In genomic region chr5:60944904-60945759, GRCh38 we compare ENCODE assay signal across 8 cellular contexts. TPM values are rescaled to one million over a fixed set of nuclear protein-coding genes. Genes with fewer than 3 reads are reported as not detected.
DNase-seq lines count a peak whose midpoint lies in the region; ATAC-seq and TF ChIP-seq lines count a peak whose summit lies in the region.

A gene with protein sequence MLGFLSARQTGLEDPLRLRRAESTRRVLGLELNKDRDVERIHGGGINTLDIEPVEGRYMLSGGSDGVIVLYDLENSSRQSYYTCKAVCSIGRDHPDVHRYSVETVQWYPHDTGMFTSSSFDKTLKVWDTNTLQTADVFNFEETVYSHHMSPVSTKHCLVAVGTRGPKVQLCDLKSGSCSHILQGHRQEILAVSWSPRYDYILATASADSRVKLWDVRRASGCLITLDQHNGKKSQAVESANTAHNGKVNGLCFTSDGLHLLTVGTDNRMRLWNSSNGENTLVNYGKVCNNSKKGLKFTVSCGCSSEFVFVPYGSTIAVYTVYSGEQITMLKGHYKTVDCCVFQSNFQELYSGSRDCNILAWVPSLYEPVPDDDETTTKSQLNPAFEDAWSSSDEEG (minus strand): TSS chr5:60945070. CDS start chr5:60945008, 62 bp downstream.
Gene NDUFAF2, plus strand, starts transcription at chr5:60945205. Its CDS starts 51 bp downstream, at chr5:60945256.

- peak within 1 kb of the TSS in 1 of 2 donors; percentile 39 for H3K27ac Mint-ChIP-seq in activated naive CD4-positive, alpha-beta T cell treated with anti-CD3 and anti-CD28 coated beads, Interleukin-2, amount 50 U/mL, for 72 hours
- H3K27ac Mint-ChIP-seq in osteocyte (ENCODE audit: unreplicated experiment) = no peak within 1 kb of the TSS

- H3K27me3 Mint-ChIP-seq in osteocyte (ENCODE audit: unreplicated experiment) = no peaks in the 10 kb centered on the region

- intact Hi-C loops in Right ventricle myocardium inferior (cut with DNase I) = loop anchor here (10.0 kb wide), 3 partner anchors 220 to 690 kb away; partner anchors contain the start of genes SMIM15 and ZSWIM6

- DNase-seq in GM10266 (ENCODE audit: extremely low spot score) (peak; percentile 93), NCI-H1092 treated with DMSO at 0.1 percent for 48 hours (lab: John Stamatoyannopoulos, UW) (peak; percentile 92), Right ventricle myocardium inferior (ENCODE audit: missing footprints) (peak; percentile 93), osteocyte (ENCODE audit: extremely low spot score, unreplicated experiment) (peak; percentile 95)
- DNase-seq in activated naive CD4-positive, alpha-beta T cell treated with anti-CD3 and anti-CD28 coated beads, Interleukin-2, amount 50 U/mL, for 72 hours (ENCODE audit: low spot score in 2 of 2) = peak; percentile 79 to 89

- H3K9me3 ChIP-seq in thymus (ENCODE audit: control insufficient read depth) = no peaks in the 10 kb centered on the region

- ATAC-seq in HG02623 (IDR thresholded peaks at IDR 0.05; ENCODE audit: unreplicated experiment) (peak; percentile 100), SK-N-SH treated with all-trans-retinoic acid at 6 μM for 48 hours (peak; percentile 99), Right ventricle myocardium inferior (peak; percentile 99)
- peak; percentile 99 for ATAC-seq in activated naive CD4-positive, alpha-beta T cell treated with anti-CD3 and anti-CD28 coated beads, Interleukin-2, amount 50 U/mL, for 72 hours

- 1% methylated on average over 61 of the region's 61 CpGs for WGBS in thymus

- H3K9me3 Mint-ChIP-seq in activated naive CD4-positive, alpha-beta T cell treated with anti-CD3 and anti-CD28 coated beads, Interleukin-2, amount 50 U/mL, for 72 hours = no peaks in the 10 kb centered on the region
- no peaks in the 10 kb centered on the region for H3K9me3 Mint-ChIP-seq in osteocyte (ENCODE audit: unreplicated experiment)

- no peaks in the 10 kb centered on the region for H3K36me3 ChIP-seq in thymus (ENCODE audit: control insufficient read depth, insufficient read depth)

- H3K4me1 Mint-ChIP-seq in osteocyte (ENCODE audit: unreplicated experiment) = peaks cover 16% of the 10 kb centered on the region

- H3K36me3 Mint-ChIP-seq in activated naive CD4-positive, alpha-beta T cell treated with anti-CD3 and anti-CD28 coated beads, Interleukin-2, amount 50 U/mL, for 72 hours = peaks cover 0 to 4% of the 10 kb centered on the region in 2 donors
- peaks cover 2% of the 10 kb centered on the region for H3K36me3 Mint-ChIP-seq in osteocyte (ENCODE audit: unreplicated experiment)

- H3K4me3 ChIP-seq in thymus (ENCODE audit: low read length) = peak within 1 kb of the TSS; percentile 66

- H3K27ac ChIP-seq in thymus (ENCODE audit: low read depth) = peak within 1 kb of the TSS; percentile 32

- no peaks in the 10 kb centered on the region for H3K27me3 ChIP-seq in thymus (ENCODE audit: control insufficient read depth, insufficient read depth)

- TF ChIP-seq CTCF in GM10266 (IDR thresholded peaks at IDR 0.05; ENCODE audit: control insufficient read depth, insufficient read depth, low read depth, missing control alignments) (no peak), osteocyte (IDR thresholded peaks at IDR 0.05) (no peak)

- H3K4me1 ChIP-seq in thymus (ENCODE audit: control insufficient read depth, insufficient read depth, low read length) = peaks cover 5% of the 10 kb centered on the region

- no peak within 1 kb of the TSS for H3K4me3 Mint-ChIP-seq in osteocyte (ENCODE audit: unreplicated experiment)

TF ChIP-seq in SK-N-SH treated with all-trans-retinoic acid at 6 μM for 48 hours, 23 proteins besides CTCF, POLR2A, EP300 and RAD21 (continues in another document):
- TF ChIP-seq, protein P1, sequence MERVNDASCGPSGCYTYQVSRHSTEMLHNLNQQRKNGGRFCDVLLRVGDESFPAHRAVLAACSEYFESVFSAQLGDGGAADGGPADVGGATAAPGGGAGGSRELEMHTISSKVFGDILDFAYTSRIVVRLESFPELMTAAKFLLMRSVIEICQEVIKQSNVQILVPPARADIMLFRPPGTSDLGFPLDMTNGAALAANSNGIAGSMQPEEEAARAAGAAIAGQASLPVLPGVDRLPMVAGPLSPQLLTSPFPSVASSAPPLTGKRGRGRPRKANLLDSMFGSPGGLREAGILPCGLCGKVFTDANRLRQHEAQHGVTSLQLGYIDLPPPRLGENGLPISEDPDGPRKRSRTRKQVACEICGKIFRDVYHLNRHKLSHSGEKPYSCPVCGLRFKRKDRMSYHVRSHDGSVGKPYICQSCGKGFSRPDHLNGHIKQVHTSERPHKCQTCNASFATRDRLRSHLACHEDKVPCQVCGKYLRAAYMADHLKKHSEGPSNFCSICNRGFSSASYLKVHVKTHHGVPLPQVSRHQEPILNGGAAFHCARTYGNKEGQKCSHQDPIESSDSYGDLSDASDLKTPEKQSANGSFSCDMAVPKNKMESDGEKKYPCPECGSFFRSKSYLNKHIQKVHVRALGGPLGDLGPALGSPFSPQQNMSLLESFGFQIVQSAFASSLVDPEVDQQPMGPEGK (CRISPR knock-in tag; IDR thresholded peaks at IDR 0.05; ENCODE audit: borderline replicate concordance) = no peak
- no peak for TF ChIP-seq CSDC2 (CRISPR knock-in tag; IDR thresholded peaks at IDR 0.05)
- no peak for TF ChIP-seq ZFP30 (CRISPR knock-in tag; IDR thresholded peaks at IDR 0.05)
- no peak for TF ChIP-seq ISL1 (CRISPR knock-in tag; IDR thresholded peaks at IDR 0.05)
- TF ChIP-seq ARNTL (CRISPR knock-in tag; IDR thresholded peaks at IDR 0.05; ENCODE audit: borderline replicate concordance, low read depth) = no peak
- TF ChIP-seq RARB (CRISPR knock-in tag; IDR thresholded peaks at IDR 0.05) = no peak
- no peak for TF ChIP-seq SNAI2 (CRISPR knock-in tag; IDR thresholded peaks at IDR 0.05)
- no peak for TF ChIP-seq ZNF70 (CRISPR knock-in tag; IDR thresholded peaks at IDR 0.05)
- no peak for TF ChIP-seq GLIS3 (CRISPR knock-in tag; IDR thresholded peaks at IDR 0.05)
- no peak for TF ChIP-seq TOX (CRISPR knock-in tag; IDR thresholded peaks at IDR 0.05; ENCODE audit: borderline replicate concordance)
- TF ChIP-seq CSRNP3 (CRISPR knock-in tag; IDR thresholded peaks at IDR 0.05) = no peak
- no peak for TF ChIP-seq ZNF565 (CRISPR knock-in tag; conservative IDR thresholded peaks at IDR 0.05; ENCODE audit: low read depth)
- no peak for TF ChIP-seq ZC3H10 (CRISPR knock-in tag; IDR thresholded peaks at IDR 0.05)
- TF ChIP-seq ZFP3 (CRISPR knock-in tag; IDR thresholded peaks at IDR 0.05) = no peak
- TF ChIP-seq, protein P2, sequence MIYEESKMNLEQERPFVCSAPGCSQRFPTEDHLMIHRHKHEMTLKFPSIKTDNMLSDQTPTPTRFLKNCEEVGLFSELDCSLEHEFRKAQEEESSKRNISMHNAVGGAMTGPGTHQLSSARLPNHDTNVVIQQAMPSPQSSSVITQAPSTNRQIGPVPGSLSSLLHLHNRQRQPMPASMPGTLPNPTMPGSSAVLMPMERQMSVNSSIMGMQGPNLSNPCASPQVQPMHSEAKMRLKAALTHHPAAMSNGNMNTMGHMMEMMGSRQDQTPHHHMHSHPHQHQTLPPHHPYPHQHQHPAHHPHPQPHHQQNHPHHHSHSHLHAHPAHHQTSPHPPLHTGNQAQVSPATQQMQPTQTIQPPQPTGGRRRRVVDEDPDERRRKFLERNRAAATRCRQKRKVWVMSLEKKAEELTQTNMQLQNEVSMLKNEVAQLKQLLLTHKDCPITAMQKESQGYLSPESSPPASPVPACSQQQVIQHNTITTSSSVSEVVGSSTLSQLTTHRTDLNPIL (CRISPR knock-in tag; IDR thresholded peaks at IDR 0.05; ENCODE audit: low read depth) = no peak
- no peak for TF ChIP-seq TCF4 (CRISPR knock-in tag; IDR thresholded peaks at IDR 0.05; ENCODE audit: borderline replicate concordance)
- TF ChIP-seq, protein P3, sequence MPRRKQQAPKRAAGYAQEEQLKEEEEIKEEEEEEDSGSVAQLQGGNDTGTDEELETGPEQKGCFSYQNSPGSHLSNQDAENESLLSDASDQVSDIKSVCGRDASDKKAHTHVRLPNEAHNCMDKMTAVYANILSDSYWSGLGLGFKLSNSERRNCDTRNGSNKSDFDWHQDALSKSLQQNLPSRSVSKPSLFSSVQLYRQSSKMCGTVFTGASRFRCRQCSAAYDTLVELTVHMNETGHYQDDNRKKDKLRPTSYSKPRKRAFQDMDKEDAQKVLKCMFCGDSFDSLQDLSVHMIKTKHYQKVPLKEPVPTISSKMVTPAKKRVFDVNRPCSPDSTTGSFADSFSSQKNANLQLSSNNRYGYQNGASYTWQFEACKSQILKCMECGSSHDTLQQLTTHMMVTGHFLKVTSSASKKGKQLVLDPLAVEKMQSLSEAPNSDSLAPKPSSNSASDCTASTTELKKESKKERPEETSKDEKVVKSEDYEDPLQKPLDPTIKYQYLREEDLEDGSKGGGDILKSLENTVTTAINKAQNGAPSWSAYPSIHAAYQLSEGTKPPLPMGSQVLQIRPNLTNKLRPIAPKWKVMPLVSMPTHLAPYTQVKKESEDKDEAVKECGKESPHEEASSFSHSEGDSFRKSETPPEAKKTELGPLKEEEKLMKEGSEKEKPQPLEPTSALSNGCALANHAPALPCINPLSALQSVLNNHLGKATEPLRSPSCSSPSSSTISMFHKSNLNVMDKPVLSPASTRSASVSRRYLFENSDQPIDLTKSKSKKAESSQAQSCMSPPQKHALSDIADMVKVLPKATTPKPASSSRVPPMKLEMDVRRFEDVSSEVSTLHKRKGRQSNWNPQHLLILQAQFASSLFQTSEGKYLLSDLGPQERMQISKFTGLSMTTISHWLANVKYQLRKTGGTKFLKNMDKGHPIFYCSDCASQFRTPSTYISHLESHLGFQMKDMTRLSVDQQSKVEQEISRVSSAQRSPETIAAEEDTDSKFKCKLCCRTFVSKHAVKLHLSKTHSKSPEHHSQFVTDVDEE (CRISPR knock-in tag; IDR thresholded peaks at IDR 0.05) = no peak

RNA-seq across cellular contexts. Expression of the first gene that starts in this region (rescaled TPM):
- 10 to 100 TPM in 1 of 2 donors, 1 to 10 TPM in 1; 7.0 to 10.5 TPM for total RNA-seq in activated naive CD4-positive, alpha-beta T cell treated with anti-CD3 and anti-CD28 coated beads, Interleukin-2, amount 50 U/mL, for 72 hours
- total RNA-seq in Right ventricle myocardium inferior (4.2 TPM), osteocyte (11.3 and 13.4 TPM in 2 replicates)
- polyA plus RNA-seq in thymus = 7.9 TPM

RNA-seq across cellular contexts. Expression of gene NDUFAF2, which starts in this region (rescaled TPM):
- total RNA-seq in activated naive CD4-positive, alpha-beta T cell treated with anti-CD3 and anti-CD28 coated beads, Interleukin-2, amount 50 U/mL, for 72 hours = 10 to 100 TPM; 18.4 to 30.5 TPM
- total RNA-seq in Right ventricle myocardium inferior = 42.6 TPM
- 22.2 and 23.4 TPM in 2 replicates for total RNA-seq in osteocyte
- polyA plus RNA-seq in thymus = 44.9 TPM

Comparison
In these comparisons a context has a peak if more than half of its experiments do, and no peak if none do; other contexts are left out.
1. Peak in every context shown above with its lines: DNase-seq, ATAC-seq, H3K4me3 ChIP-seq and H3K27ac ChIP-seq.